Comparison of ENCODE assay signal across 19 cellular contexts in the genomic region with DNA sequence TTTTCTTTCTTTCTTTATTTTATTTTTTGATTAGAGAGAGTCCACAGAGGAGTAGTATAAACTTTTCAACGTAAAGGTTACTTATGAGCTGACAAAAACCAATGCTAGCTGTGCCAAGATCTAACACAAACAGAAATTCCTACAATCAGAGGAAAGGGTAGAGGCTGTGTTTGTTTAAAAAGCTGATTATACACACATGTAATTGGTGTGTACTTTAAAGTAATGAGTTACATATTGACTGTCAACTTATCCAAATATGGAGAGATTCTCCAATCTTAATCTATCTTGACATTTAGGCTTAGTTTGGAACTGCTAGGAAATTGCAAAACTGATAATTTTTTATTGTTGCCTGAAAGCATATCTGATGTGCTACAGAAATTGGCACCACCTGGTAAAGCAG.
DNase-seq lines count a peak whose midpoint lies in the region; ATAC-seq, FAIRE-seq and TF ChIP-seq lines count a peak whose summit lies in the region.
"Had no signal": no experiment of that assay in that cellular context is flagged by ENCODE, and none has a peak within 500 bp of the region (broad histone marks: within the 10 kb centered on the region; RNA-seq: fewer than 3 reads in every experiment).

No MANE protein-coding gene starts in this region.

- 0 to 10% methylated on average over 1 of the region's 1 CpG for WGBS in pancreas, 2 donors

- no peak for FAIRE-seq in pancreas (lab: Jason Lieb, UNC)
- FAIRE-seq: A549, GM19239, H1 had no signal

- no peaks in the 10 kb centered on the region for H3K27me3 ChIP-seq in pancreas
- H3K27me3 ChIP-seq: BLaER1 had no signal

- H3K36me3 ChIP-seq in pancreas: no peaks in the 10 kb centered on the region
- H3K36me3 ChIP-seq: BLaER1 had no signal

- no peak overlapping the region for H3K4me3 ChIP-seq in pancreas
- H3K4me3 ChIP-seq: A549, BLaER1 had no signal

- TF ChIP-seq CTCF in pancreas (IDR thresholded peaks at IDR 0.05): no peak

- intact Hi-C loops in left colon (cut with DNase I, micrococcal nuclease): no loop called here
- intact Hi-C loops in pancreas (cut with DNase I): no loop called here

- no peaks in the 10 kb centered on the region for H3K9me3 ChIP-seq in pancreas

- H3K27ac ChIP-seq in pancreas: peak overlapping the region in 1 of 4 donors; percentile 16
- H3K27ac ChIP-seq: 22Rv1, A549, BLaER1, HL-60 had no signal

- DNase-seq in NCI-H748 (lab: John Stamatoyannopoulos, UW; ENCODE audit: unreplicated experiment) (peak; percentile 20), NCI-H748 treated with DMSO at 0.1 percent for 48 hours (lab: John Stamatoyannopoulos, UW) (no peak), NCI-H69 (lab: John Stamatoyannopoulos, UW) (peak; percentile 1), left colon (no peak), pancreas (no peak), GM19238 (ENCODE audit: insufficient read length, low spot score) (no peak)
- DNase-seq: CD4-positive, alpha-beta memory T cell; DMS79 treated with DMSO at 0.1 percent for 48 hours; GF-D8; H9; IMR-90 had no signal

- ATAC-seq in left colon: peak; percentile 83
- peak in 3 of 4 donors; percentile 55 to 70 (median 63) for ATAC-seq in pancreas
- ATAC-seq in HG02798 (IDR thresholded peaks at IDR 0.05; ENCODE audit: poor library complexity, unreplicated experiment): no peak
- no peak for ATAC-seq in HG03159 (IDR thresholded peaks at IDR 0.05; ENCODE audit: unreplicated experiment)
- ATAC-seq: A549 had no signal

- peaks cover 0 to 19% (median 6%) of the 10 kb centered on the region in 3 donors for H3K4me1 ChIP-seq in pancreas
- H3K4me1 ChIP-seq: A549 had no signal

Comparison
In these comparisons a context has a peak if more than half of its experiments do, and no peak if none do; other contexts are left out.
1. DNase-seq: peak in NCI-H748 (single experiment) and NCI-H69 (single experiment); none in NCI-H748 treated with DMSO at 0.1 percent for 48 hours (single experiment), left colon (0 of 2), pancreas (0 of 6) and GM19238 (single experiment).
2. ATAC-seq: peak in left colon (single experiment) and pancreas (3 of 4); none in HG02798 (single experiment) and HG03159 (single experiment).